ENCODE assay signal across 7 cellular contexts in genomic region chr18:36187826-36188721, GRCh38. TPM values are rescaled to one million over a fixed set of nuclear protein-coding genes. Genes with fewer than 3 reads are reported as not detected.
DNase-seq lines count a peak whose midpoint lies in the region; ATAC-seq, FAIRE-seq and TF ChIP-seq lines count a peak whose summit lies in the region.

No MANE protein-coding gene starts in this region.

- H3K23ac ChIP-seq in H1 (ENCODE audit: insufficient read length), result no peak overlapping the region

- H4K20me1 ChIP-seq in MM.1S (ENCODE audit: insufficient read depth, low read length) (no peaks in the 10 kb centered on the region), H1 (replicated peaks in 1 of 2; ENCODE audit: control insufficient read depth in 1 of 2, insufficient read depth in 2 of 2, low read length in 2 of 2) (peaks cover 0 to 2% of the 10 kb centered on the region in 2 experiments)

- FAIRE-seq in H1 (lab: Jason Lieb, UNC), result no peak

- CTCF ChIA-PET in H1 (lab: Charles Lee; ENCODE audit: partially characterized antibody), result interaction anchor here (0.6 to 6.7 kb wide), 20 partner anchors 11 to 387 kb away, joined by 3 to 35 read pairs (median 3); no protein-coding TSS in a partner anchor

- H3K14ac ChIP-seq in H1 (ENCODE audit: insufficient read length), result no peak overlapping the region

- H4K91ac ChIP-seq in H1 (replicated peaks; ENCODE audit: insufficient read length, low read length), result no peak overlapping the region

- H3K18ac ChIP-seq in H1 (ENCODE audit: extremely low read depth, low read length), result peak overlapping the region; percentile 53

- H3K27me3 ChIP-seq in MM.1S (replicated peaks; ENCODE audit: insufficient read depth, low read length) (peaks cover 4% of the 10 kb centered on the region; the same call in 1 of the 2 replicates), H1 (replicated peaks in 1 of 4; ENCODE audit: control insufficient read depth in 3 of 4, extremely low read depth in 1 of 4, insufficient read depth in 3 of 4, low read length in 3 of 4) (peaks cover 0 to 39% (median 27%) of the 10 kb centered on the region in 4 experiments; a peak in 6 of 7 replicates)

- 24% methylated on average over 42 of the region's 43 CpGs; no CpG with 5 or more reads in 1 of the 2 experiments for WGBS in H1 (ENCODE audit: extremely low coverage in 1 of 2, insufficient coverage in 1 of 2, insufficient read length in 1 of 2, insufficient replicate concordance in 2 of 2, low coverage in 1 of 2, low lambda C conversion rate in 2 of 2, missing lambda C conversion rate in 1 of 2), 2 experiments

- H2AFZ ChIP-seq in MM.1S (ENCODE audit: low read length), result peak overlapping the region; percentile 81
- H2AFZ ChIP-seq in H1 (ENCODE audit: low read length), result peak overlapping the region; percentile 93

- H4K8ac ChIP-seq in H1 (ENCODE audit: extremely low read depth, insufficient read depth, low read length), result peak overlapping the region; percentile 82; the same call in 1 of the 2 replicates

- H3K79me2 ChIP-seq in MM.1S (ENCODE audit: low read length) (no peaks in the 10 kb centered on the region), H1 (ENCODE audit: control insufficient read depth in 1 of 2, insufficient read depth in 2 of 2, low read length in 2 of 2) (peaks cover 0 to 13% of the 10 kb centered on the region in 2 experiments; a peak in 1 of 4 replicates)

- peak overlapping the region; percentile 30; the same call in 1 of the 2 replicates for H2BK5ac ChIP-seq in H1 (ENCODE audit: low read depth, low read length)

- H2BK20ac ChIP-seq in H1 (ENCODE audit: low read length), result no peak overlapping the region

- H3F3A ChIP-seq in MM.1S (ENCODE audit: insufficient read depth, low read length), result no peaks in the 10 kb centered on the region

- H2BK12ac ChIP-seq in H1 (ENCODE audit: low read depth, low read length), result peak overlapping the region; percentile 93

- H3K36me3 ChIP-seq in MM.1S (replicated peaks; ENCODE audit: insufficient read depth, low read length) (no peaks in the 10 kb centered on the region), H1 (ENCODE audit: control insufficient read depth in 2 of 4, insufficient read depth in 4 of 4, low read length in 3 of 4) (no peaks in the 10 kb centered on the region)

- ATAC-seq in GM19035 (IDR thresholded peaks at IDR 0.05; ENCODE audit: unreplicated experiment) (peak; percentile 20), GM19328 (IDR thresholded peaks at IDR 0.05; ENCODE audit: unreplicated experiment) (no peak)

- POLR2A ChIA-PET in H1 (lab: Charles Lee; ENCODE audit: partially characterized antibody), result interaction anchor here (0.6 to 6.6 kb wide), 23 partner anchors 9 to 306 kb away, joined by 3 to 56 read pairs (median 4); partner anchors contain the start of genes ELP2, FHOD3, RPRD1A and SLC39A6

- H3K9me2 ChIP-seq in MM.1S (replicated peaks; ENCODE audit: insufficient read depth, low read length), result no peaks in the 10 kb centered on the region

- no peak overlapping the region; the same call in 1 of the 2 replicates for H2BK15ac ChIP-seq in H1 (ENCODE audit: low read length)

- H4K5ac ChIP-seq in H1 (ENCODE audit: insufficient read length, low read depth, low read length), result no peak overlapping the region

- H2AK5ac ChIP-seq in H1 (ENCODE audit: low read depth, low read length), result peak overlapping the region; percentile 79

- no peak overlapping the region for H3K27ac ChIP-seq in MM.1S (ENCODE audit: low read length)
- H3K27ac ChIP-seq in H1 (ENCODE audit: low read depth, low read length), result no peak overlapping the region

- H3K23me2 ChIP-seq in H1 (ENCODE audit: low read depth, low read length), result peaks cover 15% of the 10 kb centered on the region; the same call in 1 of the 2 replicates

- no peak overlapping the region for H3K56ac ChIP-seq in H1 (replicated peaks; ENCODE audit: insufficient read length, low read depth, low read length)

- H3K4me1 ChIP-seq in MM.1S (ENCODE audit: low read length) (no peaks in the 10 kb centered on the region), H1 (replicated peaks in 1 of 4; ENCODE audit: control insufficient read depth in 3 of 4, insufficient read depth in 4 of 4, low read length in 3 of 4) (peaks cover 3 to 13% (median 8%) of the 10 kb centered on the region in 4 experiments)

- no peak for DNase-seq in MM.1S
- DNase-seq in H1 (ENCODE audit: low read depth in 1 of 2, low spot score in 2 of 2), result peak in 1 of 2 experiments; percentile 87
- peak; percentile 74 for DNase-seq in myocyte (ENCODE audit: low read depth)
- DNase-seq in islet precursor cell, result no peak
- DNase-seq in NCI-H526 treated with DMSO at 0.1 percent for 48 hours (lab: John Stamatoyannopoulos, UW), result no peak

- no peak for TF ChIP-seq RAD21 in H1 (IDR thresholded peaks at IDR 0.05 in 1 of 2, conservative IDR thresholded peaks at IDR 0.05 in 1 of 2; ENCODE audit: low read depth in 2 of 2, low read length in 2 of 2)

- H3K4me2 ChIP-seq in MM.1S (ENCODE audit: low read depth, low read length) (peak overlapping the region; percentile 95), H1 (ENCODE audit: insufficient read depth in 1 of 2, low read depth in 2 of 2, low read length in 2 of 2) (peak overlapping the region; percentile 75 to 91)

- H3K9ac ChIP-seq in MM.1S (ENCODE audit: low read length) (peak overlapping the region; percentile 37; the same call in 1 of the 2 replicates), H1 (replicated peaks in 1 of 4; ENCODE audit: extremely low read depth in 1 of 4, low read depth in 3 of 4, low read length in 3 of 4) (peak overlapping the region in 3 of 4 experiments; percentile 66 to 77 (median 72); a peak in 6 of 7 replicates)

- no peak for TF ChIP-seq CTCF in MM.1S (IDR thresholded peaks at IDR 0.05; ENCODE audit: low read length)
- TF ChIP-seq CTCF in H1 (IDR thresholded peaks at IDR 0.05; ENCODE audit: control extremely low read depth in 1 of 3, insufficient read depth in 1 of 3, low read depth in 1 of 3, low read length in 3 of 3), result no peak

- TF ChIP-seq EP300 in H1 (IDR thresholded peaks at IDR 0.05; ENCODE audit: borderline replicate concordance in 1 of 2, low read depth in 2 of 2, low read length in 2 of 2), result no peak

- no peak overlapping the region for H2BK120ac ChIP-seq in H1 (replicated peaks; ENCODE audit: low read depth, low read length)

- no peak overlapping the region for H3K4ac ChIP-seq in H1 (replicated peaks; ENCODE audit: insufficient read length, low read depth, low read length)

- H3K9me3 ChIP-seq in MM.1S (replicated peaks; ENCODE audit: insufficient read depth, low read length) (no peaks in the 10 kb centered on the region), H1 (ENCODE audit: insufficient read depth in 2 of 2, low read depth in 1 of 2, low read length in 1 of 2) (no peaks in the 10 kb centered on the region)

- peak in 1 of 2 experiments; percentile 58; a peak in 2 of 3 replicates for TF ChIP-seq POLR2A in H1 (IDR thresholded peaks at IDR 0.05; ENCODE audit: control extremely low read depth in 1 of 2, low read depth in 2 of 2, low read length in 2 of 2)

- H3K79me1 ChIP-seq in H1 (ENCODE audit: low read depth, low read length), result peaks cover 3% of the 10 kb centered on the region; the same call in 1 of the 2 replicates

- peak overlapping the region; percentile 64 for H3K4me3 ChIP-seq in MM.1S (ENCODE audit: low read length)
- peak overlapping the region; percentile 54 to 79 (median 74) for H3K4me3 ChIP-seq in H1 (ENCODE audit: extremely low read depth in 1 of 4, insufficient read depth in 2 of 4, low read depth in 3 of 4, low read length in 4 of 4)

TF ChIP-seq in H1, 55 proteins besides CTCF, POLR2A, EP300 and RAD21 (continues in another document):
- no peak for TF ChIP-seq ATF3 (IDR thresholded peaks at IDR 0.05; ENCODE audit: insufficient read depth, low read depth, low read length)

RNA-seq across cellular contexts. Expression of gene MOCOS, which starts 0.8 kb away (rescaled TPM):
- 5.8 and 6.5 TPM in 2 replicates for total RNA-seq in H1 (2021; fragmentation: NEBNext Ultra II Directional; extraction: Animal tissue kit (Norgen Biotek cat#: 25700))
- 4.7 and 4.8 TPM in 2 replicates for polyA plus RNA-seq in H1 (2011; rRNA removed)
- 4.5 TPM for polyA plus RNA-seq in H1 (2011; cell fraction: cytosol; rRNA removed)
- polyA plus RNA-seq in H1 (2011; cell fraction: nucleus; rRNA removed), result 10.3 TPM
- polyA plus RNA-seq in H1 (2012, experiment 1 of 2), result 4.7 to 6.5 TPM (median 5.0 TPM) in 4 replicates
- polyA plus RNA-seq in H1 (2012, experiment 2 of 2), result 2.5 TPM
- 2.5 TPM for polyA plus RNA-seq in H1 (2013, experiment 1 of 2)
- 2.4 TPM for polyA plus RNA-seq in H1 (2013, experiment 2 of 2)
- polyA minus RNA-seq in H1 (2011; rRNA and poly(A)+ RNA removed), result 13.7 and 15.0 TPM in 2 replicates
- polyA minus RNA-seq in H1 (2011; cell fraction: cytosol; rRNA and poly(A)+ RNA removed), result 5.4 TPM
- 9.7 TPM for polyA minus RNA-seq in H1 (2011; cell fraction: nucleus; rRNA and poly(A)+ RNA removed)
- total RNA-seq in myocyte, result 4.8 and 5.4 TPM in 2 replicates
- 15.9 TPM for polyA plus RNA-seq in myocyte (2012)

RNA-seq across cellular contexts. Expression of gene ELP2, which starts 58.4 kb away (rescaled TPM):
- 156 and 165 TPM in 2 replicates for total RNA-seq in H1 (2021; fragmentation: NEBNext Ultra II Directional; extraction: Animal tissue kit (Norgen Biotek cat#: 25700))
- polyA plus RNA-seq in H1 (2011; rRNA removed), result 45.3 and 55.8 TPM in 2 replicates
- polyA plus RNA-seq in H1 (2011; cell fraction: cytosol; rRNA removed), result 67.3 TPM
- polyA plus RNA-seq in H1 (2011; cell fraction: nucleus; rRNA removed), result 120 TPM
- 137 to 158 TPM (median 144 TPM) in 4 replicates for polyA plus RNA-seq in H1 (2012, experiment 1 of 2)
- 10.1 TPM for polyA plus RNA-seq in H1 (2012, experiment 2 of 2)
- polyA plus RNA-seq in H1 (2013, experiment 1 of 2), result 80.7 TPM
- polyA plus RNA-seq in H1 (2013, experiment 2 of 2), result 82.7 TPM
- polyA minus RNA-seq in H1 (2011; rRNA and poly(A)+ RNA removed), result 208 and 245 TPM in 2 replicates
- polyA minus RNA-seq in H1 (2011; cell fraction: cytosol; rRNA and poly(A)+ RNA removed), result 67.2 TPM
- polyA minus RNA-seq in H1 (2011; cell fraction: nucleus; rRNA and poly(A)+ RNA removed), result 132 TPM
- 66.3 and 72.4 TPM in 2 replicates for total RNA-seq in myocyte
- 55.1 TPM for polyA plus RNA-seq in myocyte (2012)

RNA-seq across cellular contexts. Expression of gene SLC39A6, which starts 58.9 kb away (rescaled TPM):
- total RNA-seq in H1 (2021; fragmentation: NEBNext Ultra II Directional; extraction: Animal tissue kit (Norgen Biotek cat#: 25700)), result 36.8 and 37.2 TPM in 2 replicates
- polyA plus RNA-seq in H1 (2011; rRNA removed), result 28.5 and 55.4 TPM in 2 replicates
- polyA plus RNA-seq in H1 (2011; cell fraction: cytosol; rRNA removed), result 49.2 TPM
- polyA plus RNA-seq in H1 (2011; cell fraction: nucleus; rRNA removed), result 36.1 TPM
- polyA plus RNA-seq in H1 (2012, experiment 1 of 2), result 31.6 to 45.2 TPM (median 39.5 TPM) in 4 replicates
- 1.6 TPM for polyA plus RNA-seq in H1 (2012, experiment 2 of 2)
- 46.3 TPM for polyA plus RNA-seq in H1 (2013, experiment 1 of 2)
- polyA plus RNA-seq in H1 (2013, experiment 2 of 2), result 54.4 TPM
- 76.3 and 104 TPM in 2 replicates for polyA minus RNA-seq in H1 (2011; rRNA and poly(A)+ RNA removed)
- 23.3 TPM for polyA minus RNA-seq in H1 (2011; cell fraction: cytosol; rRNA and poly(A)+ RNA removed)
- 37.4 TPM for polyA minus RNA-seq in H1 (2011; cell fraction: nucleus; rRNA and poly(A)+ RNA removed)
- 61.7 and 62.2 TPM in 2 replicates for total RNA-seq in myocyte
- 58.4 TPM for polyA plus RNA-seq in myocyte (2012)
